11 cellular contexts compared by ENCODE assay signal in genomic region chr3:52495777-52496602, GRCh38. TPM values are rescaled to one million over a fixed set of nuclear protein-coding genes. Genes with fewer than 3 reads are reported as not detected.
DNase-seq lines count a peak whose midpoint lies in the region; ATAC-seq and TF ChIP-seq lines count a peak whose summit lies in the region.
"Had no signal": no experiment of that assay in that cellular context is flagged by ENCODE, and none has a peak within 500 bp of the region (broad histone marks: within the 10 kb centered on the region; RNA-seq: fewer than 3 reads in every experiment).

No MANE protein-coding gene starts in this region.

- CTCF ChIA-PET in RWPE1 (lab: Yijun Ruan, JAX) = no interaction called here

- H3K4me3 ChIP-seq in esophagus muscularis mucosa = peak overlapping the region; percentile 38 to 56 (median 42)
- peak overlapping the region; percentile 20 to 43 for H3K4me3 ChIP-seq in mucosa of rectum (ENCODE audit: low read length in 2 of 2)

- H3K36me3 ChIP-seq in esophagus muscularis mucosa (peaks cover 21 to 29% (median 28%) of the 10 kb centered on the region in 4 donors), mucosa of rectum (ENCODE audit: control insufficient read depth in 2 of 2, insufficient read depth in 2 of 2, low read length in 2 of 2) (peaks cover 18 to 23% of the 10 kb centered on the region in 2 donors)

- TF ChIP-seq CTCF in RWPE1 (conservative IDR thresholded peaks at IDR 0.05; ENCODE audit: low read depth) = no peak
- no peak for TF ChIP-seq CTCF in esophagus muscularis mucosa (IDR thresholded peaks at IDR 0.05)

- DNase-seq in ACHN = peak; percentile 44
- DNase-seq in RWPE1 (ENCODE audit: low spot score) = no peak
- DNase-seq in esophagus muscularis mucosa (ENCODE audit: extremely low spot score) = no peak
- no peak for DNase-seq in NCI-H82 treated with DMSO at 0.1 percent for 48 hours (lab: John Stamatoyannopoulos, UW; ENCODE audit: unreplicated experiment)
- DNase-seq: NCI-H146, SIG-M5 had no signal

- TF ChIP-seq EP300 in esophagus muscularis mucosa (IDR thresholded peaks at IDR 0.05) = no peak

- H3K9ac ChIP-seq in mucosa of rectum (ENCODE audit: low read depth in 1 of 2, low read length in 2 of 2) = peak overlapping the region in 1 of 2 donors; percentile 27

- POLR2A ChIA-PET in RWPE1 (lab: Yijun Ruan, JAX; ENCODE audit: low non-redundant PET) = no interaction called here

- in situ Hi-C loops in ACHN (cut with HindIII; ENCODE audit: low pct_ligation_motif_present, low pct_unique_long_range_greater_than_20kb, low sequenced_read_pairs) = no loop called here

- intact Hi-C loops in esophagus muscularis mucosa (cut with DNase I) = no loop called here

- ATAC-seq in GM21723 (IDR thresholded peaks at IDR 0.05; ENCODE audit: unreplicated experiment) (no peak), GM21576 (IDR thresholded peaks at IDR 0.05; ENCODE audit: unreplicated experiment) (no peak), GM21381 (IDR thresholded peaks at IDR 0.05; ENCODE audit: unreplicated experiment) (no peak)

- no peaks in the 10 kb centered on the region for H3K27me3 ChIP-seq in esophagus muscularis mucosa
- H3K27me3 ChIP-seq in mucosa of rectum (ENCODE audit: control insufficient read depth in 2 of 2, insufficient read depth in 2 of 2, low read length in 2 of 2) = no peaks in the 10 kb centered on the region

- H3K27ac ChIP-seq in RWPE1 = peak overlapping the region; percentile 53
- H3K27ac ChIP-seq in esophagus muscularis mucosa (replicated peaks in 1 of 4) = peak overlapping the region; percentile 53 to 80 (median 70)
- peak overlapping the region; percentile 55 to 63 for H3K27ac ChIP-seq in mucosa of rectum (ENCODE audit: low read depth in 2 of 2, low read length in 2 of 2)

- H3K9me3 ChIP-seq in esophagus muscularis mucosa = no peaks in the 10 kb centered on the region
- no peaks in the 10 kb centered on the region for H3K9me3 ChIP-seq in mucosa of rectum (ENCODE audit: control insufficient read depth in 2 of 2, low read length in 2 of 2)

- H3K4me1 ChIP-seq in esophagus muscularis mucosa (peaks cover 35 to 71% (median 58%) of the 10 kb centered on the region in 4 donors), mucosa of rectum (ENCODE audit: control insufficient read depth in 2 of 2, insufficient read depth in 2 of 2, low read length in 2 of 2) (peaks cover 0 to 2% of the 10 kb centered on the region in 2 donors)

- 66% methylated on average over 11 of the region's 16 CpGs for WGBS in esophagus muscularis mucosa

- no peak for TF ChIP-seq POLR2A in esophagus muscularis mucosa (IDR thresholded peaks at IDR 0.05; ENCODE audit: low read depth)

RNA-seq across cellular contexts. Expression of gene STAB1, which starts 0.9 kb away (rescaled TPM):
- 100 to 1,000 TPM; 101 to 127 (median 118) TPM for total RNA-seq in esophagus muscularis mucosa

RNA-seq across cellular contexts. Expression of gene NT5DC2, which starts 37.7 kb away (rescaled TPM):
- total RNA-seq in esophagus muscularis mucosa = 10 to 100 TPM; 58.0 to 87.4 (median 72.9) TPM

RNA-seq across cellular contexts. Expression of gene UQCC5, which starts 40.4 kb away (rescaled TPM):
- total RNA-seq in esophagus muscularis mucosa = 10 to 100 TPM in 1 of 4 donors, 1 to 10 TPM in 3; 1.3 to 60.6 (median 7.0) TPM

RNA-seq across cellular contexts. Expression of gene NISCH, which starts 40.6 kb away (rescaled TPM):
- total RNA-seq in esophagus muscularis mucosa = 100 to 1,000 TPM in 2 of 4 donors, 10 to 100 TPM in 2; 71.9 to 110 (median 88.0) TPM

RNA-seq across cellular contexts. Expression of gene TNNC1, which starts 42.1 kb away (rescaled TPM):
- total RNA-seq in esophagus muscularis mucosa = 1 to 10 TPM in 3 of 4 donors, not detected in 1; 1.2 to 7.1 (median 4.0) TPM
- total RNA-seq: glomerular endothelial cell had no signal
